1 cellular context compared by ENCODE assay signal in genomic region chr5:141674747-141675146, GRCh38.
TF ChIP-seq lines count a peak whose summit lies in the region.

No MANE protein-coding gene starts in this region.

TF ChIP-seq in HEK293, 187 proteins besides CTCF, POLR2A, EP300 and RAD21 (continued from another document):
- TF ChIP-seq ATF2 (tag by site-specific recombination; IDR thresholded peaks at IDR 0.05; ENCODE audit: low read depth), result no peak
